8 cellular contexts compared by ENCODE assay signal in the genomic region with DNA sequence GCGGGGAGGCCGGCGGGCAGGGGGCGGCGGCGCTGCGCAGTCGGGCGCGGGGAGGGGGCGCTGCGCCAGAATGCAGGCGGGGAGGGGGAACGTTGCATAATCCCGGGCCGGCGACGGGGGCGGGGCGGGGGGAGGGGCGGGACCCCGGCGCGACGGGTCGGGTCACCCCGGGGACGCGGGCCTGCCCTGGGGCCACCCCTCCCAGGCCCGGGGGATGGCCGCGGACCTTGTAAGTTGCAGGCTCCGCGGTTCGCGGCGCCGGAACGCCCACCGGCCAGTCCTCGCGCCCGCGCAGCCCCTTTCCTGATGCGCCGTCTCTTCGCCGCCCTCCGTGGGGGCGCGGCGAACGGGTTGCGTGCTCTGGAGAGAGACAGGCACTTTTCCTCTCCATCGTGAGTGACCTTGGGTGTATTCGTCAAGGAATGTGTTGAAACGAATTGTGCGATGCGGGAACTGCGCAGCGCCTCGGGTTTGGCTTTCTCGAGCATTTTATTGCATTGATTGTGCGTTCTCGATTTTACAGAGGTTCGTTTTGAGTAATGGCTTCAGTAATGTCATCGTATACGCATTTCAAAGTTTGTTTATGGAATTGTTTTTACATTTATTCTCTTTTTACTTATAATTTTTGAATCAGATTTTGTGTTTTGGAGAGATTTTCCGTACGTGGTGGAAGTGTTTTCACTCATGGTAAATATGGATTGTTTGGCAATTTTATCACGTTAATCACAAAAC. TPM values are rescaled to one million over a fixed set of nuclear protein-coding genes. Genes with fewer than 3 reads are reported as not detected.
DNase-seq lines count a peak whose midpoint lies in the region; ATAC-seq and TF ChIP-seq lines count a peak whose summit lies in the region.

No MANE protein-coding gene starts in this region.

- no peak overlapping the region for H2AFZ ChIP-seq in GM23338

- H3K4me1 Mint-ChIP-seq in GM23338 = peaks cover 42% of the 10 kb centered on the region
- H3K4me1 Mint-ChIP-seq in T-helper 17 cell = peaks cover 24% of the 10 kb centered on the region
- peaks cover 59% of the 10 kb centered on the region for H3K4me1 Mint-ChIP-seq in brain

- H3K4me3 Mint-ChIP-seq in GM23338 (peak overlapping the region; percentile 93), T-helper 17 cell (peak overlapping the region; percentile 94), brain (peak overlapping the region; percentile 94 to 98 (median 96))

- ATAC-seq in GM23338 = peak; percentile 58
- peak; percentile 5 for ATAC-seq in T-helper 17 cell
- peak; percentile 50 for ATAC-seq in sciatic nerve

- DNase-seq in GM06990 (ENCODE audit: extremely low read depth, insufficient read length) = peak; percentile 74
- peak; percentile 82 for DNase-seq in GM23338 (ENCODE audit: low spot score)
- DNase-seq in Kasumi-1 (lab: John Stamatoyannopoulos, UW) = peak; percentile 52 to 53
- DNase-seq in T-helper 17 cell = peak in 1 of 3 donors; percentile 7
- DNase-seq in sciatic nerve (ENCODE audit: low spot score) = peak; percentile 77
- DNase-seq in NK-92 treated with Interleukin-12 subunit alpha and Interleukin-12 subunit beta, amount 100 ng/mL, for 24 hours (lab: John Stamatoyannopoulos, UW) = no peak

- intact Hi-C loops in sciatic nerve (cut with DNase I) = no loop called here

- peak overlapping the region; percentile 94 for H3K27ac Mint-ChIP-seq in GM23338
- H3K27ac Mint-ChIP-seq in T-helper 17 cell = peak overlapping the region; percentile 62
- peak overlapping the region; percentile 98 to 99 (median 99) for H3K27ac Mint-ChIP-seq in brain

- TF ChIP-seq CTCF in GM06990 (IDR thresholded peaks at IDR 0.05; ENCODE audit: insufficient read depth, low read length, poor library complexity, severe bottlenecking) (no peak), GM23338 (conservative IDR thresholded peaks at IDR 0.05; ENCODE audit: low read depth in 2 of 2) (no peak), brain (conservative IDR thresholded peaks at IDR 0.05) (no peak)

- H3K9me3 ChIP-seq in T-helper 17 cell (ENCODE audit: control insufficient read depth, low read length, poor library complexity, severe bottlenecking) (no peaks in the 10 kb centered on the region), iPS-18a (ENCODE audit: control insufficient read depth, low read depth, low read length) (no peaks in the 10 kb centered on the region)

- peak overlapping the region; percentile 78 for H3K27ac ChIP-seq in GM23338 (ENCODE audit: low read depth)
- H3K27ac ChIP-seq in iPS-18a (ENCODE audit: low read length) = peak overlapping the region; percentile 80

- H3K9me2 ChIP-seq in GM23338 (ENCODE audit: insufficient read depth) = no peaks in the 10 kb centered on the region

- H3K4me1 ChIP-seq in GM23338 (ENCODE audit: insufficient read depth) = peaks cover 40% of the 10 kb centered on the region
- H3K4me1 ChIP-seq in iPS-18a (ENCODE audit: control insufficient read depth, low read depth, low read length) = peaks cover 34% of the 10 kb centered on the region

- H3K9ac ChIP-seq in iPS-18a (ENCODE audit: low read length) = peak overlapping the region; percentile 87

- H3K79me2 ChIP-seq in GM23338 (replicated peaks; ENCODE audit: insufficient read depth) = peaks cover 77% of the 10 kb centered on the region

- H3K9me3 Mint-ChIP-seq in GM23338 (peaks cover 6% of the 10 kb centered on the region; the same call in 1 of the 3 replicates), brain (peaks cover 0 to 13% (median 5%) of the 10 kb centered on the region in 5 experiments)

- H3K4me2 ChIP-seq in GM23338 = peak overlapping the region; percentile 71

- H4K20me1 ChIP-seq in GM23338 (replicated peaks; ENCODE audit: insufficient read depth) = peaks cover 41% of the 10 kb centered on the region

- H3K27me3 ChIP-seq in GM06990 (replicated peaks; ENCODE audit: control insufficient read depth, insufficient read depth, low read length) (no peaks in the 10 kb centered on the region), GM23338 (ENCODE audit: insufficient read depth) (no peaks in the 10 kb centered on the region), iPS-18a (ENCODE audit: control insufficient read depth, insufficient read depth, low read length) (peaks cover 10% of the 10 kb centered on the region)

- H3K4me3 ChIP-seq in GM06990 (replicated peaks; ENCODE audit: low read depth, low read length) = peak overlapping the region; percentile 77
- H3K4me3 ChIP-seq in GM23338 = peak overlapping the region; percentile 79
- H3K4me3 ChIP-seq in iPS-18a (ENCODE audit: low read length) = peak overlapping the region; percentile 89

- H3K36me3 ChIP-seq in GM06990 (ENCODE audit: control insufficient read depth, insufficient read depth, low read length) (no peaks in the 10 kb centered on the region), GM23338 (ENCODE audit: insufficient read depth) (0 out of 2 replicates have a peak, but pooled peaks cover 6% of the 10 kb centered on the region), iPS-18a (ENCODE audit: control insufficient read depth, low read depth, low read length) (peaks cover 15% of the 10 kb centered on the region)

- peaks cover 7% of the 10 kb centered on the region for H3F3A ChIP-seq in GM23338 (replicated peaks; ENCODE audit: low read depth)

- peaks cover 18% of the 10 kb centered on the region for H3K27me3 Mint-ChIP-seq in GM23338 (ENCODE audit: insufficient read depth, low read depth, poor library complexity)
- no peaks in the 10 kb centered on the region for H3K27me3 Mint-ChIP-seq in T-helper 17 cell
- H3K27me3 Mint-ChIP-seq in brain = peaks cover 4% of the 10 kb centered on the region

- H3K36me3 Mint-ChIP-seq in GM23338 (ENCODE audit: low read depth) = peaks cover 31% of the 10 kb centered on the region
- no peaks in the 10 kb centered on the region for H3K36me3 Mint-ChIP-seq in T-helper 17 cell (ENCODE audit: low read depth)
- H3K36me3 Mint-ChIP-seq in brain = peaks cover 39% of the 10 kb centered on the region

TF ChIP-seq in GM23338, 12 proteins besides CTCF, POLR2A, EP300 and RAD21 (continues in another document):
- TF ChIP-seq ZNF114 (CRISPR knock-in tag; IDR thresholded peaks at IDR 0.05) (no peak), CREB1 (CRISPR knock-in tag; IDR thresholded peaks at IDR 0.05; ENCODE audit: low read depth) (no peak), ZNF331 (CRISPR knock-in tag; IDR thresholded peaks at IDR 0.05; ENCODE audit: low read depth) (no peak), JUNB (IDR thresholded peaks at IDR 0.05; ENCODE audit: unreplicated experiment) (no peak)
- TF ChIP-seq, protein P1, sequence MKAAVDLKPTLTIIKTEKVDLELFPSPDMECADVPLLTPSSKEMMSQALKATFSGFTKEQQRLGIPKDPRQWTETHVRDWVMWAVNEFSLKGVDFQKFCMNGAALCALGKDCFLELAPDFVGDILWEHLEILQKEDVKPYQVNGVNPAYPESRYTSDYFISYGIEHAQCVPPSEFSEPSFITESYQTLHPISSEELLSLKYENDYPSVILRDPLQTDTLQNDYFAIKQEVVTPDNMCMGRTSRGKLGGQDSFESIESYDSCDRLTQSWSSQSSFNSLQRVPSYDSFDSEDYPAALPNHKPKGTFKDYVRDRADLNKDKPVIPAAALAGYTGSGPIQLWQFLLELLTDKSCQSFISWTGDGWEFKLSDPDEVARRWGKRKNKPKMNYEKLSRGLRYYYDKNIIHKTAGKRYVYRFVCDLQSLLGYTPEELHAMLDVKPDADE (IDR thresholded peaks at IDR 0.05) = no peak

RNA-seq across cellular contexts. Expression of a gene that starts 0.8 kb away (rescaled TPM):
- total RNA-seq in GM23338 (2014; rRNA removed; shearing (Covaris generic)) = 144 and 158 TPM in 2 replicates
- polyA plus RNA-seq in GM23338 (2016; fragmentation: Nextera tagmentation; extraction: Ambion mirVana) = 48.6 and 49.0 TPM in 2 replicates
- total RNA-seq in T-helper 17 cell = 10 to 100 TPM; 18.7 to 25.1 TPM
- 98.1 TPM for polyA plus RNA-seq in brain (ENCODE audit: insufficient read depth, low read depth, low replicate concordance)
- total RNA-seq in sciatic nerve = 98.0 TPM

Comparison
In these comparisons a context has a peak if more than half of its experiments do, and no peak if none do; other contexts are left out.
1. ATAC-seq: peak in every context shown above with its lines; median percentile 58 in GM23338; 50 in sciatic nerve; 5 in T-helper 17 cell.